ENCODE assay signal across 8 cellular contexts in the genomic region with DNA sequence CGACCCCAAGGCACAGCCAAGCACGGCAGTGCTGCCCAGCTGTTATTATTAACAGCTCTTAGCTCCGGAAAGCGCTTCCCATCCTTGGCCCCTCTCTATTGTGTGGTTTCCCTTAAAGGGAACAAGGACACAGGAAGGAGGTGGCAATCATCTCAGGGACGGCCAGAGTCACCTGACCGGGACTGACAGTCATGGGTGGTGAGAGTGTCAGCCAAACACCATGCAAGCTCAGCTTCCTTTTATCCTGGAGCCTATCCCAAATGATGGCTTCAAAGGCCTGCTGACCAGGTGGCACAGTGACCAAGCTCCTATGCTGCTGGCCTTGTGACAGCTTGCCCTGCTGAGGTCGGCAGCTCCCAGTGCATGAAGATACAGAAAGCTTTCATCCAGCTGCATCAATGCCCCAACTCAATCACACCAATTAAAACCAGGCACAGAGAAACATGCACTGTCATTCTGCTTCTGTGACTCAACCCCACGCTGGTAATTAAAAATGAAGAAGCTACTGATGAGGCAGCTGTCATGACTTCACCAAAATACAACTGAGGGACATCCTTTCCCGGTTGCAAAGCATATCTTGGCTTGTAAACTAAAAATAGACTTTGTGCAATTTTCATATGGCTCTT. TPM values are rescaled to one million over a fixed set of nuclear protein-coding genes. Genes with fewer than 3 reads are reported as not detected.
DNase-seq lines count a peak whose midpoint lies in the region; ATAC-seq and TF ChIP-seq lines count a peak whose summit lies in the region.
"Had no signal": no experiment of that assay in that cellular context is flagged by ENCODE, and none has a peak within 500 bp of the region (broad histone marks: within the 10 kb centered on the region; RNA-seq: fewer than 3 reads in every experiment).

No MANE protein-coding gene starts in this region.

- WGBS in psoas muscle, 3 donors, result 5 to 12% (median 5%) methylated on average over 9 of the region's 9 CpGs

- no peaks in the 10 kb centered on the region for H3K36me3 ChIP-seq in psoas muscle (ENCODE audit: insufficient read depth in 1 of 2, low read depth in 1 of 2)

- TF ChIP-seq CTCF in psoas muscle (IDR thresholded peaks at IDR 0.05), result no peak

- no peaks in the 10 kb centered on the region for H3K9me3 ChIP-seq in psoas muscle

- peak overlapping the region; percentile 86 for H3K27ac ChIP-seq in psoas muscle
- H3K27ac ChIP-seq: RWPE1 had no signal

- ATAC-seq in psoas muscle (peak; percentile 89 to 93 (median 91)), HG03521 (IDR thresholded peaks at IDR 0.05; ENCODE audit: unreplicated experiment) (no peak)

- H3K4me1 ChIP-seq in psoas muscle, result peaks cover 41% of the 10 kb centered on the region

- peak overlapping the region; percentile 35 for H3K4me3 ChIP-seq in psoas muscle

- no peaks in the 10 kb centered on the region for H3K27me3 ChIP-seq in psoas muscle (ENCODE audit: insufficient read depth in 3 of 3, low read length in 2 of 3)

- DNase-seq in GM03348 (ENCODE audit: low spot score) (peak; percentile 58), RPMI8226 (peak; percentile 17), globus pallidus (ENCODE audit: low spot score) (peak; percentile 85), psoas muscle (peak; percentile 65 to 81), activated gamma-delta T cell (lab: John Stamatoyannopoulos, UW) (no peak), SK-N-DZ (ENCODE audit: low spot score) (no peak)

- intact Hi-C loops in psoas muscle (cut with DNase I), result no loop called here

RNA-seq across cellular contexts. Expression of gene PCSK6, which starts 34.1 kb away (rescaled TPM):
- total RNA-seq in psoas muscle, result 10 to 100 TPM; 13.3 to 32.7 (median 20.7) TPM
- 10 to 100 TPM in 1 of 3 donors, 1 to 10 TPM in 2; 8.3 to 10.3 (median 9.8) TPM for polyA plus RNA-seq in psoas muscle
- polyA plus RNA-seq in SK-N-DZ (2014; cell fraction: cytosol; rRNA removed), result not detected in 2 replicates
- not detected in 2 replicates for polyA plus RNA-seq in SK-N-DZ (2014; cell fraction: nucleus; rRNA removed)

Comparison
In these comparisons a context has a peak if more than half of its experiments do, and no peak if none do; other contexts are left out.
1. DNase-seq: peak in GM03348 (single experiment), RPMI8226 (single experiment), globus pallidus (single experiment) and psoas muscle (2 of 2); none in activated gamma-delta T cell (single experiment) and SK-N-DZ (single experiment).